In the genomic region with DNA sequence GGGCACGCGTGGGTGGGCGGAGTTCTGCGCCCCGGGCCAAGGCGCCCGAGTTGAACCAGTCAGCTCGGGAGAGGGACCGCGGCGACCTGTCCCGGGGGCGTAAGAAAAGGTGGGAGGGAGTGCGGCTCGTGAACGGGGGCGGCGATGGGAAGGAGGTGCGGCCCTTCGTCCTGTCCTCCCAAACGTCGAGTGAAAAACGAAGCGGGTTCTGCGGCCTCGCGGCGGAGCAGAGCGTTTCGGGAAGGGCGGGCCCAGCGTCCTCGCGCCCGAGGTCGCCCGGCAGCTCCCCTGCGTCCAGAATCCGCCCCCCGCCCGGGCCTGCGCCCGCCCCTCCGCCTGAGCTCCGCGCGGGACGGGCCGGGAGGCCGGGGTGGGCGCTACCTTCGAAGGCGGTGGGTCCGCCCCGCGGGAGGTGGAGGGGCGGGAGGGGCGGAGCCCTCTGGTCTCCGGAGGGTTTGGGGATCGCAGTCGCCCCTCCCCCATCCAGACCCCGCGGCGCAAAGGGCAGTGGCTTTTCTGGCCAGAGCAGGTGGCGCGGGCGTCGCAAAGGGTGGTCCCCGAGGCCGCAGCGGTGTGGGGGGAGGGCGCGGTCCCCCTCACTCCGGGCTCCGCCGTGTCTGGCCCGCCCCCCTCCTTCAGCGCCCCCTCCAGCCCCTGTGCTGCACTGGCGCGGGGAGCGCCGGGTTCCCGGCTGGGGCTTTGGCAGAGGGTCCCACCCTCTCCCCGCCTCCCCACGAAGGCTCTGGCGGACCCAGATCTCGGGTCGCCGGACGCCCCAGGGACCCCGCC, we compare ENCODE assay signal across 6 cellular contexts. TPM values are rescaled to one million over a fixed set of nuclear protein-coding genes. Genes with fewer than 3 reads are reported as not detected.
DNase-seq lines count a peak whose midpoint lies in the region; ATAC-seq and TF ChIP-seq lines count a peak whose summit lies in the region.

No MANE protein-coding gene starts in this region.

- H3K27me3 ChIP-seq in kidney epithelial cell (ENCODE audit: control insufficient read depth, insufficient read depth, low read length) (peaks cover 2% of the 10 kb centered on the region), aorta (ENCODE audit: control insufficient read depth in 1 of 2, insufficient read depth in 2 of 2, low read length in 1 of 2) (no peaks in the 10 kb centered on the region)

- no peaks in the 10 kb centered on the region for H3K36me3 ChIP-seq in kidney epithelial cell (ENCODE audit: control insufficient read depth, insufficient read depth, low read length)
- no peaks in the 10 kb centered on the region for H3K36me3 ChIP-seq in aorta (ENCODE audit: control insufficient read depth in 1 of 2, insufficient read depth in 2 of 2, low read length in 1 of 2)

- no peak overlapping the region for H3K27ac Mint-ChIP-seq in activated T-cell treated with anti-CD3 and anti-CD28 coated beads, Interleukin-2, amount 50 U/mL, for 24 hours

- WGBS in aorta, 2 donors: 0 to 1% methylated on average over 70 to 91 of the region's 91 CpGs

- in situ Hi-C loops in KBM-7 (cut with MboI; ENCODE audit: low pct_unique_long_range_greater_than_20kb, low sequenced_read_pairs): no loop called here

- no peaks in the 10 kb centered on the region for H3K9me3 ChIP-seq in aorta (ENCODE audit: control insufficient read depth, low read length)

- H3K4me3 Mint-ChIP-seq in activated T-cell treated with anti-CD3 and anti-CD28 coated beads, Interleukin-2, amount 50 U/mL, for 24 hours: peak overlapping the region; percentile 70

- H3K36me3 Mint-ChIP-seq in activated T-cell treated with anti-CD3 and anti-CD28 coated beads, Interleukin-2, amount 50 U/mL, for 24 hours (ENCODE audit: low read depth): no peaks in the 10 kb centered on the region

- H3K27me3 Mint-ChIP-seq in activated T-cell treated with anti-CD3 and anti-CD28 coated beads, Interleukin-2, amount 50 U/mL, for 24 hours: peaks cover 2% of the 10 kb centered on the region

- DNase-seq in KBM-7: peak; percentile 42
- peak; percentile 66 for DNase-seq in activated T-cell treated with anti-CD3 and anti-CD28 coated beads, Interleukin-2, amount 50 U/mL, for 24 hours
- no peak for DNase-seq in kidney epithelial cell (ENCODE audit: low read depth)
- DNase-seq in aorta: peak in 1 of 2 donors; percentile 79

- H3K4me3 ChIP-seq in kidney epithelial cell (ENCODE audit: low read depth, low read length) (peak overlapping the region; percentile 67), aorta (ENCODE audit: low read length in 2 of 2) (peak overlapping the region; percentile 11 to 40)

- ATAC-seq in aorta (ENCODE audit: low FRiP score) (peak; percentile 36), GM18858 (IDR thresholded peaks at IDR 0.05; ENCODE audit: unreplicated experiment) (no peak), GM21619 (IDR thresholded peaks at IDR 0.05; ENCODE audit: unreplicated experiment) (no peak)

- no peaks in the 10 kb centered on the region for H3K9me3 Mint-ChIP-seq in activated T-cell treated with anti-CD3 and anti-CD28 coated beads, Interleukin-2, amount 50 U/mL, for 24 hours

- H3K4me1 Mint-ChIP-seq in activated T-cell treated with anti-CD3 and anti-CD28 coated beads, Interleukin-2, amount 50 U/mL, for 24 hours (ENCODE audit: low read depth): peaks cover 23% of the 10 kb centered on the region

- intact Hi-C loops in aorta (cut with DNase I): loop anchor here in 1 of 2 donors (10.0 kb wide), 1 partner anchor 118 kb away; the partner anchor contains the start of gene PTK6

- no peak overlapping the region for H3K27ac ChIP-seq in aorta (ENCODE audit: low read depth in 1 of 2, low read length in 2 of 2)

- TF ChIP-seq CTCF in kidney epithelial cell (IDR thresholded peaks at IDR 0.05; ENCODE audit: insufficient read depth, low read length, poor library complexity, severe bottlenecking): no peak

- H3K4me1 ChIP-seq in aorta (ENCODE audit: control insufficient read depth in 1 of 2, insufficient read depth in 2 of 2, low read length in 2 of 2): no peaks in the 10 kb centered on the region

RNA-seq across cellular contexts. Expression of gene STMN3, which starts 0.8 kb away (rescaled TPM):
- total RNA-seq in kidney epithelial cell (40.8 and 41.1 TPM in 2 replicates), aorta (10 to 100 TPM; 10.5 to 31.2 TPM)
- 10 to 100 TPM; 11.3 to 26.1 TPM for polyA plus RNA-seq in aorta

RNA-seq across cellular contexts. Expression of gene RTEL1, which starts 5.7 kb away (rescaled TPM):
- total RNA-seq in kidney epithelial cell: 18.6 and 30.7 TPM in 2 replicates
- total RNA-seq in aorta: 10 to 100 TPM; 35.5 to 43.0 TPM
- polyA plus RNA-seq in aorta: 100 to 1,000 TPM in 1 of 2 donors, 1 to 10 TPM in 1; 6.8 to 114 TPM

RNA-seq across cellular contexts. Expression of gene GMEB2, which starts 25.5 kb away (rescaled TPM):
- total RNA-seq in kidney epithelial cell: 14.4 and 17.7 TPM in 2 replicates
- 10 to 100 TPM; 10.2 to 10.3 TPM for total RNA-seq in aorta
- 1 to 10 TPM; 3.9 to 9.6 TPM for polyA plus RNA-seq in aorta

RNA-seq across cellular contexts. Expression of gene TNFRSF6B, which starts 44.1 kb away (rescaled TPM):
- total RNA-seq in kidney epithelial cell: 97.0 and 119 TPM in 2 replicates
- total RNA-seq in aorta: 10 to 100 TPM in 1 of 2 donors, 1 to 10 TPM in 1; 5.9 to 11.5 TPM
- 10 to 100 TPM in 1 of 2 donors, 1 to 10 TPM in 1; 2.1 to 73.9 TPM for polyA plus RNA-seq in aorta

RNA-seq across cellular contexts. Expression of gene ARFRP1, which starts 55.4 kb away (rescaled TPM):
- total RNA-seq in kidney epithelial cell: 47.7 and 56.9 TPM in 2 replicates
- total RNA-seq in aorta: 10 to 100 TPM; 46.3 to 51.7 TPM
- 10 to 100 TPM; 28.9 to 76.2 TPM for polyA plus RNA-seq in aorta
